In the genomic region with DNA sequence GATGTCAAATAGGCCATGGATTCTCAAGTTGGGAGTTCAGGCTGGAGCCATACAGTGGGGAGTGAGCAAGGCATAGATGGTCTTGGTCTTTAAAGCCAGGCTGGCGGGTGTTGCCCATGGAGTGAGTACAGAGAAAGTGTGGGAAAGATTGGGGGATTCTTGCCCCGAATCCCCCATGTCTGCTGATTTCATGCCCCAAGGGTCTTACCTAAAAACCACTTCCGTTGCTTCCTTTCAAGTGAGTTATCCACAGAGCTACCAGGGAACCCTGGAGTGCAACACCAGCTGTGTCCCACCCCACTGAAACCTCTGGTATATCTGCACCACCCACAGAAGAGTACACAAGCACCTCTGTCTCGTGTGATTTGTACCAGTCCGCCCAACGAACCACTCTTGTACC, we compare ENCODE assay signal across 24 cellular contexts. TPM values are rescaled to one million over a fixed set of nuclear protein-coding genes. Genes with fewer than 3 reads are reported as not detected.
DNase-seq lines count a peak whose midpoint lies in the region; ATAC-seq and TF ChIP-seq lines count a peak whose summit lies in the region.
"Had no signal": no experiment of that assay in that cellular context is flagged by ENCODE, and none has a peak within 500 bp of the region (broad histone marks: within the 10 kb centered on the region; RNA-seq: fewer than 3 reads in every experiment).

No MANE protein-coding gene starts in this region.

- peaks cover 0 to 91% (median 20%) of the 10 kb centered on the region in 12 donors for H3K4me1 ChIP-seq in heart left ventricle
- H3K4me1 ChIP-seq in esophagus muscularis mucosa = peaks cover 0 to 20% (median 3%) of the 10 kb centered on the region in 4 donors
- H3K4me1 ChIP-seq in vagina = no peaks in the 10 kb centered on the region
- H3K4me1 ChIP-seq in smooth muscle cell (ENCODE audit: low read depth) = peaks cover 6% of the 10 kb centered on the region
- H3K4me1 ChIP-seq: Caco-2 had no signal

- no peak overlapping the region for H2AFZ ChIP-seq in smooth muscle cell (ENCODE audit: low read depth)
- H2AFZ ChIP-seq: PC-9 had no signal

- H3K36me3 ChIP-seq in heart left ventricle (no peaks in the 10 kb centered on the region), esophagus muscularis mucosa (no peaks in the 10 kb centered on the region), vagina (no peaks in the 10 kb centered on the region), smooth muscle cell (ENCODE audit: low read depth) (no peaks in the 10 kb centered on the region)
- H3K36me3 ChIP-seq: BLaER1 treated with 17β-estradiol and CSF1 and Interleukin-3, amounts not matched to agents 10 nM and 100 nM had no signal

- H3F3A ChIP-seq in smooth muscle cell (ENCODE audit: low read depth) = no peaks in the 10 kb centered on the region

- no peaks in the 10 kb centered on the region for H4K20me1 ChIP-seq in smooth muscle cell (ENCODE audit: low read depth)
- H4K20me1 ChIP-seq: BLaER1 treated with 17β-estradiol and CSF1 and Interleukin-3, amounts not matched to agents 10 nM and 100 nM had no signal

- intact Hi-C loops in heart left ventricle (cut with DNase I) (loop anchor here in 1 of 10 donors (10.0 kb wide), 1 partner anchor 136 kb away; no protein-coding TSS in a partner anchor), Right ventricle myocardium superior (cut with DNase I) (loop anchor here (10.0 kb wide), 1 partner anchor 136 kb away; no protein-coding TSS in a partner anchor), esophagus muscularis mucosa (cut with DNase I) (no loop called here), vagina (cut with DNase I) (no loop called here)

- peaks cover 17% of the 10 kb centered on the region for H3K79me2 ChIP-seq in smooth muscle cell (ENCODE audit: low read depth)

- H3K4me2 ChIP-seq in smooth muscle cell = no peak overlapping the region
- H3K4me2 ChIP-seq: BLaER1 treated with 17β-estradiol and CSF1 and Interleukin-3, amounts not matched to agents 10 nM and 100 nM; PC-9 had no signal

- H3K9me3 ChIP-seq in heart left ventricle (no peaks in the 10 kb centered on the region), esophagus muscularis mucosa (no peaks in the 10 kb centered on the region), vagina (no peaks in the 10 kb centered on the region), smooth muscle cell (replicated peaks; ENCODE audit: low read depth) (no peaks in the 10 kb centered on the region)
- H3K9me3 ChIP-seq: BLaER1 treated with 17β-estradiol and CSF1 and Interleukin-3, amounts not matched to agents 10 nM and 100 nM; Caco-2 had no signal

- H3K27me3 ChIP-seq in heart left ventricle = no peaks in the 10 kb centered on the region
- H3K27me3 ChIP-seq in esophagus muscularis mucosa = no peaks in the 10 kb centered on the region
- H3K27me3 ChIP-seq in vagina = no peaks in the 10 kb centered on the region
- H3K27me3 ChIP-seq in smooth muscle cell (ENCODE audit: low read depth) = no peaks in the 10 kb centered on the region
- H3K27me3 ChIP-seq: BLaER1 treated with 17β-estradiol and CSF1 and Interleukin-3, amounts not matched to agents 10 nM and 100 nM had no signal

- DNase-seq in heart left ventricle (no peak), Right ventricle myocardium superior (no peak), esophagus muscularis mucosa (ENCODE audit: extremely low spot score) (peak; percentile 34), vagina (ENCODE audit: extremely low spot score in 2 of 2) (peak; percentile 74 to 80), NCI-H1105 (lab: John Stamatoyannopoulos, UW) (no peak), smooth muscle cell (lab: John Stamatoyannopoulos, UW; ENCODE audit: unreplicated experiment) (no peak)
- DNase-seq: 8988T; Caco-2; CD4-positive, alpha-beta memory T cell; GOT3; KBM-7; NCI-H1092 treated with DMSO at 0.1 percent for 48 hours; NCI-H146; NCI-H2029; NCI-H2227 treated with DMSO at 0.1 percent for 48 hours; NCI-H510A; NCI-H748 treated with DMSO at 0.1 percent for 48 hours; PC-9; RPMI8226; SIG-M5 had no signal

- H3K4me3 ChIP-seq in heart left ventricle = no peak overlapping the region
- H3K4me3 ChIP-seq in esophagus muscularis mucosa = no peak overlapping the region
- H3K4me3 ChIP-seq in vagina = no peak overlapping the region
- H3K4me3 ChIP-seq in smooth muscle cell = no peak overlapping the region
- H3K4me3 ChIP-seq: BLaER1 treated with 17β-estradiol and CSF1 and Interleukin-3, amounts not matched to agents 10 nM and 100 nM; PC-9 had no signal

- TF ChIP-seq POLR2A in heart left ventricle (IDR thresholded peaks at IDR 0.05) (no peak), esophagus muscularis mucosa (IDR thresholded peaks at IDR 0.05; ENCODE audit: low read depth) (no peak), vagina (IDR thresholded peaks at IDR 0.05) (no peak)

- H3K9ac ChIP-seq in smooth muscle cell (ENCODE audit: low read depth) = no peak overlapping the region
- H3K9ac ChIP-seq: BLaER1 treated with 17β-estradiol and CSF1 and Interleukin-3, amounts not matched to agents 10 nM and 100 nM had no signal

- no peak for TF ChIP-seq EP300 in esophagus muscularis mucosa (IDR thresholded peaks at IDR 0.05)

- peak overlapping the region in 8 of 12 donors; percentile 60 to 86 (median 76) for H3K27ac ChIP-seq in heart left ventricle
- H3K27ac ChIP-seq in esophagus muscularis mucosa (replicated peaks in 1 of 4) = no peak overlapping the region
- H3K27ac ChIP-seq in vagina = no peak overlapping the region
- H3K27ac ChIP-seq in smooth muscle cell (ENCODE audit: low read depth) = no peak overlapping the region
- H3K27ac ChIP-seq: BLaER1 treated with 17β-estradiol and CSF1 and Interleukin-3, amounts not matched to agents 10 nM and 100 nM; PC-9 had no signal

- TF ChIP-seq CTCF in heart left ventricle (IDR thresholded peaks at IDR 0.05) (no peak), esophagus muscularis mucosa (IDR thresholded peaks at IDR 0.05) (no peak), vagina (IDR thresholded peaks at IDR 0.05) (no peak), smooth muscle cell (IDR thresholded peaks at IDR 0.05; ENCODE audit: borderline replicate concordance, insufficient read depth, poor library complexity, severe bottlenecking) (no peak)

- ATAC-seq in heart left ventricle (no peak), Right ventricle myocardium superior (ENCODE audit: poor library complexity) (no peak), HG02588 (IDR thresholded peaks at IDR 0.05; ENCODE audit: unreplicated experiment) (peak; percentile 4)
- ATAC-seq: HepG2, SK-N-SH treated with all-trans-retinoic acid at 6 μM for 48 hours had no signal

- WGBS in heart left ventricle, 4 donors = 81 to 91% (median 86%) methylated on average over 6 of the region's 6 CpGs
- 97% methylated on average over 6 of the region's 6 CpGs for WGBS in esophagus muscularis mucosa
- 92% methylated on average over 6 of the region's 6 CpGs for WGBS in smooth muscle cell (ENCODE audit: low lambda C conversion rate)

RNA-seq across cellular contexts. Expression of gene FHOD3, which starts 31.4 kb away (rescaled TPM):
- total RNA-seq in heart left ventricle = 100 to 1,000 TPM; 118 to 532 (median 285) TPM
- polyA plus RNA-seq in heart left ventricle = 100 to 1,000 TPM; 109 to 204 TPM
- 317 TPM for total RNA-seq in Right ventricle myocardium superior
- total RNA-seq in esophagus muscularis mucosa = 10 to 100 TPM; 24.1 to 51.4 (median 33.8) TPM
- 5.6 TPM for total RNA-seq in vagina
- total RNA-seq in smooth muscle cell = 19.4 and 21.8 TPM in 2 replicates
- polyA plus RNA-seq in smooth muscle cell = 6.3 and 8.6 TPM in 2 replicates
- total RNA-seq: Caco-2; CD4-positive, alpha-beta memory T cell had no signal
- polyA plus RNA-seq: CD4-positive, alpha-beta memory T cell; HepG2 had no signal

Comparison
In these comparisons a context has a peak if more than half of its experiments do, and no peak if none do; other contexts are left out.
1. DNase-seq: peak in esophagus muscularis mucosa (single experiment) and vagina (2 of 2); none in heart left ventricle (0 of 5), Right ventricle myocardium superior (single experiment), NCI-H1105 (single experiment) and smooth muscle cell (single experiment).
2. H3K27ac ChIP-seq: peak in heart left ventricle (8 of 12); none in esophagus muscularis mucosa (0 of 4), vagina (single experiment) and smooth muscle cell (single experiment).